8 cellular contexts compared by ENCODE assay signal in genomic region chr1:15847100-15847892, GRCh38.
A peak's percentile ranks its signal among the peaks of the same experiment; 100 is the strongest.
DNase-seq lines count a peak whose midpoint lies in the region; ATAC-seq and TF ChIP-seq lines count a peak whose summit lies in the region.

Gene SPEN, plus strand, starts transcription at chr1:15847707. Its CDS starts 361 bp downstream, at chr1:15848068.

- ATAC-seq in HG03457 (IDR thresholded peaks at IDR 0.05; ENCODE audit: unreplicated experiment): peak; percentile 37

- peak; percentile 97 for DNase-seq in Ammon's horn (ENCODE audit: low spot score)
- DNase-seq in GM19240 (ENCODE audit: insufficient read length, low spot score): peak; percentile 41
- peak; percentile 56 for DNase-seq in NCI-H524 treated with DMSO at 0.1 percent for 48 hours (lab: John Stamatoyannopoulos, UW)
- DNase-seq in activated CD4-positive, alpha-beta T cell treated with anti-CD3 and anti-CD28 coated beads for 4 hours: peak; percentile 96
- DNase-seq in choroid plexus epithelial cell (ENCODE audit: low read depth): peak; percentile 97
- peak; percentile 98 for DNase-seq in kidney tubule cell (ENCODE audit: low spot score)
- DNase-seq in stimulated activated CD4-positive, alpha-beta T cell treated with anti-CD3 and anti-CD28 coated beads, Interleukin-1b, Interleukin-23, amount 100 ng/mL, for 1 hour (ENCODE audit: low read depth in 2 of 2): peak; percentile 92 to 96

- peak within 1 kb of the TSS; percentile 73 for H3K4me3 ChIP-seq in choroid plexus epithelial cell (ENCODE audit: low read depth, low read length)

- no peak for TF ChIP-seq CTCF in choroid plexus epithelial cell (conservative IDR thresholded peaks at IDR 0.05; ENCODE audit: low read depth, low read length)

Comparison
In these comparisons a context has a peak if more than half of its experiments do, and no peak if none do; other contexts are left out.
1. Peak in every context shown above with its lines: DNase-seq, ATAC-seq and H3K4me3 ChIP-seq.
2. DNase-seq: peak in every context shown above with its lines; median percentile 98 in kidney tubule cell; 97 in Ammon's horn; 97 in choroid plexus epithelial cell; 96 in activated CD4-positive, alpha-beta T cell treated with anti-CD3 and anti-CD28 coated beads for 4 hours; 94 in stimulated activated CD4-positive, alpha-beta T cell treated with anti-CD3 and anti-CD28 coated beads, Interleukin-1b, Interleukin-23, amount 100 ng/mL, for 1 hour; 56 in NCI-H524 treated with DMSO at 0.1 percent for 48 hours; 41 in GM19240.